Comparison of ENCODE assay signal across 21 cellular contexts in the genomic region with DNA sequence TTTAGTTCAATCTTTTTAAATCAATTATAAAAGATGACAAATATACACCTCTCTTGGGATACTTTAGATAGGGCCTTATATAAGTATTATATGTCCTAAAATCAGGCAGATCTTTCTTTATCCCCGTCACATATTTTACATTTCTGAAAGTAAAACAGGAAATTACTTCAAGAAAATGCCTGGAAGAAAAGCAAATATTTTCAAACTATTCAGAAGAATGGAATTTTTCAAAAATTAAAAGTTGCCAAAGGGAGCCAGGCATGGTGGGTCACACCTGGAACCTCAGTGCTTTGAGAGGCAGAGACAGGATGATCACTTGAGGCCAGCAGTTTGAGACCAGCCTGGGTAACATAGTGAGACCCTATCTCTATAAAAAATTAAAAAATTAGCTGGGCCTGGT. TPM values are rescaled to one million over a fixed set of nuclear protein-coding genes. Genes with fewer than 3 reads are reported as not detected.
DNase-seq lines count a peak whose midpoint lies in the region; ATAC-seq and TF ChIP-seq lines count a peak whose summit lies in the region.
"Had no signal": no experiment of that assay in that cellular context is flagged by ENCODE, and none has a peak within 500 bp of the region (broad histone marks: within the 10 kb centered on the region; RNA-seq: fewer than 3 reads in every experiment).

No MANE protein-coding gene starts in this region.

- peaks cover 81% of the 10 kb centered on the region for H3K4me1 Mint-ChIP-seq in HFFc6 (ENCODE audit: low read depth)
- H3K4me1 Mint-ChIP-seq in natural killer cell treated with Interleukin-12 subunit alpha and Interleukin-12 subunit beta and Interleukin-15 and Interleukin-18, amount 100 ng/mL, for 72 hours (ENCODE audit: low read depth in 2 of 2) = no peaks in the 10 kb centered on the region

- intact Hi-C loops in ascending aorta (cut with DNase I) (loop anchor here (5.0 kb wide), 2 partner anchors 37 to 68 kb away; partner anchors contain the start of genes ELF2 and MGARP), tibial artery (cut with DNase I; ENCODE audit: low total_unique reads) (no loop called here)

- TF ChIP-seq CTCF in HFFc6 (IDR thresholded peaks at IDR 0.05) (no peak), ascending aorta (IDR thresholded peaks at IDR 0.05) (no peak), fibroblast of the aortic adventitia (IDR thresholded peaks at IDR 0.05; ENCODE audit: insufficient read depth, low read length) (no peak), tibial artery (IDR thresholded peaks at IDR 0.05) (no peak)

- peaks cover 3% of the 10 kb centered on the region for H3K27me3 Mint-ChIP-seq in HFFc6 (ENCODE audit: insufficient read depth)
- H3K27me3 Mint-ChIP-seq in natural killer cell treated with Interleukin-12 subunit alpha and Interleukin-12 subunit beta and Interleukin-15 and Interleukin-18, amount 100 ng/mL, for 72 hours = no peaks in the 10 kb centered on the region
- H3K27me3 Mint-ChIP-seq: activated CD4-positive, alpha-beta memory T cell treated with anti-CD3 and anti-CD28 coated beads for 36 hours; progenitor cell of endocrine pancreas had no signal

- H3K9me3 ChIP-seq in ascending aorta (no peaks in the 10 kb centered on the region), tibial artery (no peaks in the 10 kb centered on the region)
- H3K9me3 ChIP-seq: body of pancreas, heart right ventricle had no signal

- H3K27ac Mint-ChIP-seq in HFFc6 = peak overlapping the region; percentile 67
- H3K27ac Mint-ChIP-seq in natural killer cell treated with Interleukin-12 subunit alpha and Interleukin-12 subunit beta and Interleukin-15 and Interleukin-18, amount 100 ng/mL, for 72 hours = no peak overlapping the region
- H3K27ac Mint-ChIP-seq: activated CD4-positive, alpha-beta memory T cell treated with anti-CD3 and anti-CD28 coated beads for 36 hours had no signal

- no peak for ATAC-seq in natural killer cell treated with Interleukin-12 subunit alpha and Interleukin-12 subunit beta and Interleukin-15 and Interleukin-18, amount 100 ng/mL, for 72 hours
- ATAC-seq: body of pancreas, esophagus mucosa had no signal

- no peaks in the 10 kb centered on the region for H3K9me3 Mint-ChIP-seq in HFFc6
- H3K9me3 Mint-ChIP-seq in natural killer cell treated with Interleukin-12 subunit alpha and Interleukin-12 subunit beta and Interleukin-15 and Interleukin-18, amount 100 ng/mL, for 72 hours = no peaks in the 10 kb centered on the region
- H3K9me3 Mint-ChIP-seq: activated CD4-positive, alpha-beta memory T cell treated with anti-CD3 and anti-CD28 coated beads for 36 hours had no signal

- peak overlapping the region; percentile 24; the same call in 1 of the 2 replicates for H3K4me3 Mint-ChIP-seq in HFFc6
- H3K4me3 Mint-ChIP-seq in natural killer cell treated with Interleukin-12 subunit alpha and Interleukin-12 subunit beta and Interleukin-15 and Interleukin-18, amount 100 ng/mL, for 72 hours = no peak overlapping the region
- H3K4me3 Mint-ChIP-seq: activated CD4-positive, alpha-beta memory T cell treated with anti-CD3 and anti-CD28 coated beads for 36 hours; nephron had no signal

- DNase-seq in HFFc6 = peak; percentile 30
- DNase-seq in ascending aorta (ENCODE audit: low spot score in 2 of 2) = no peak
- peak; percentile 72 for DNase-seq in fibroblast of the aortic adventitia (ENCODE audit: low read depth)
- DNase-seq in tibial artery = no peak
- DNase-seq in natural killer cell treated with Interleukin-12 subunit alpha and Interleukin-12 subunit beta and Interleukin-15 and Interleukin-18, amount 100 ng/mL, for 72 hours (ENCODE audit: low spot score) = no peak
- DNase-seq in NCI-H2196 treated with DMSO at 0.1 percent for 48 hours (lab: John Stamatoyannopoulos, UW; ENCODE audit: unreplicated experiment) = no peak
- no peak for DNase-seq in substantia nigra (lab: John Stamatoyannopoulos, UW)
- DNase-seq: activated CD4-positive, alpha-beta memory T cell treated with anti-CD3 and anti-CD28 coated beads for 36 hours; activated naive CD4-positive, alpha-beta T cell treated with anti-CD3 and anti-CD28 coated beads, Interleukin-2, amount 50 U/mL, for 16 hours; activated T-cell treated with anti-CD3 and anti-CD28 coated beads, Interleukin-2, amount 50 U/mL, for 1 hour; body of pancreas; heart right ventricle; NCI-H146; RPMI8226; stimulated activated CD4-positive, alpha-beta T cell treated with anti-CD3 and anti-CD28 coated beads, Interleukin-4, amount 100 ng/mL, for 4 hours; T-helper 1 cell had no signal

- H3K27ac ChIP-seq in ascending aorta (peak overlapping the region; percentile 78 to 90), tibial artery (peak overlapping the region; percentile 19 to 31), substantia nigra (ENCODE audit: low read depth, low read length, poor library complexity, severe bottlenecking) (no peak overlapping the region)
- H3K27ac ChIP-seq: body of pancreas, C4-2B, VCaP had no signal

- H3K36me3 ChIP-seq in ascending aorta (no peaks in the 10 kb centered on the region), tibial artery (no peaks in the 10 kb centered on the region)
- H3K36me3 ChIP-seq: heart right ventricle had no signal

- peaks cover 5% of the 10 kb centered on the region; the same call in 1 of the 2 replicates for H3K36me3 Mint-ChIP-seq in HFFc6 (ENCODE audit: low read depth)
- H3K36me3 Mint-ChIP-seq in natural killer cell treated with Interleukin-12 subunit alpha and Interleukin-12 subunit beta and Interleukin-15 and Interleukin-18, amount 100 ng/mL, for 72 hours = no peaks in the 10 kb centered on the region
- H3K36me3 Mint-ChIP-seq: activated CD4-positive, alpha-beta memory T cell treated with anti-CD3 and anti-CD28 coated beads for 36 hours had no signal

- H3K4me3 ChIP-seq in ascending aorta (no peak overlapping the region), fibroblast of the aortic adventitia (ENCODE audit: low read depth, low read length) (no peak overlapping the region), tibial artery (no peak overlapping the region)
- H3K4me3 ChIP-seq: body of pancreas, heart right ventricle had no signal

- H3K4me1 ChIP-seq in ascending aorta = peaks cover 9 to 22% of the 10 kb centered on the region in 2 donors
- peaks cover 0 to 60% (median 16%) of the 10 kb centered on the region in 4 donors for H3K4me1 ChIP-seq in tibial artery

- H3K27me3 ChIP-seq in ascending aorta (no peaks in the 10 kb centered on the region), tibial artery (no peaks in the 10 kb centered on the region)
- H3K27me3 ChIP-seq: body of pancreas, heart right ventricle had no signal

RNA-seq across cellular contexts. Expression of gene MGARP, which starts 34.4 kb away (rescaled TPM):
- total RNA-seq in HFFc6 (2021; fragmentation: NEBNext Ultra II Directional; extraction: Animal tissue kit (Norgen Biotek cat#: 25700)) = 10 to 100 TPM; 10.4 to 38.5 (median 11.8) TPM
- total RNA-seq in ascending aorta = 2.8 TPM
- total RNA-seq in fibroblast of the aortic adventitia (ENCODE audit: low replicate concordance) = 17.1 and 56.9 TPM in 2 replicates
- under 1 TPM in 1 of 2 donors, not detected in 1; 0.21 TPM for total RNA-seq in natural killer cell treated with Interleukin-12 subunit alpha and Interleukin-12 subunit beta and Interleukin-15 and Interleukin-18, amount 100 ng/mL, for 72 hours

RNA-seq across cellular contexts. Expression of gene NAA15, which starts 55.7 kb away (rescaled TPM):
- 10 to 100 TPM; 63.0 to 72.0 (median 69.6) TPM for total RNA-seq in HFFc6 (2021; fragmentation: NEBNext Ultra II Directional; extraction: Animal tissue kit (Norgen Biotek cat#: 25700))
- 6.4 TPM for total RNA-seq in ascending aorta
- total RNA-seq in fibroblast of the aortic adventitia (ENCODE audit: low replicate concordance) = 46.5 and 51.4 TPM in 2 replicates
- total RNA-seq in natural killer cell treated with Interleukin-12 subunit alpha and Interleukin-12 subunit beta and Interleukin-15 and Interleukin-18, amount 100 ng/mL, for 72 hours = 100 to 1,000 TPM in 1 of 2 donors, 10 to 100 TPM in 1; 71.5 to 100 TPM

RNA-seq across cellular contexts. Expression of gene NDUFC1, which starts 56.7 kb away (rescaled TPM):
- 10 to 100 TPM; 68.6 to 90.7 (median 74.2) TPM for total RNA-seq in HFFc6 (2021; fragmentation: NEBNext Ultra II Directional; extraction: Animal tissue kit (Norgen Biotek cat#: 25700))
- total RNA-seq in ascending aorta (10.7 TPM), fibroblast of the aortic adventitia (ENCODE audit: low replicate concordance) (29.1 and 34.4 TPM in 2 replicates)
- total RNA-seq in natural killer cell treated with Interleukin-12 subunit alpha and Interleukin-12 subunit beta and Interleukin-15 and Interleukin-18, amount 100 ng/mL, for 72 hours = 10 to 100 TPM; 35.7 to 43.0 TPM

Comparison
In these comparisons a context has a peak if more than half of its experiments do, and no peak if none do; other contexts are left out.
1. DNase-seq: peak in HFFc6 (single experiment) and fibroblast of the aortic adventitia (single experiment); none in ascending aorta (0 of 2), tibial artery (0 of 2), natural killer cell treated with Interleukin-12 subunit alpha and Interleukin-12 subunit beta and Interleukin-15 and Interleukin-18, amount 100 ng/mL, for 72 hours (single experiment), NCI-H2196 treated with DMSO at 0.1 percent for 48 hours (single experiment) and substantia nigra (0 of 49).